In genomic region chr12:5447329-5447728, GRCh38 we compare ENCODE assay signal across 23 cellular contexts. TPM values are rescaled to one million over a fixed set of nuclear protein-coding genes. Genes with fewer than 3 reads are reported as not detected.
"Had no signal": no experiment of that assay in that cellular context is flagged by ENCODE, and none has a peak within 500 bp of the region (broad histone marks: within the 10 kb centered on the region; RNA-seq: fewer than 3 reads in every experiment).

No MANE protein-coding gene starts in this region.

- H3K4me3 Mint-ChIP-seq: mesothelial cell of epicardium; naive thymus-derived CD4-positive, alpha-beta T cell; nephron; neural progenitor cell; stimulated activated memory B cell treated with anti-CD40 and anti-IgM and Interleukin-4, amounts not matched to agents 10 μg/mL and 1 μg/mL and 100 μg/mL, for 72 hours; stimulated activated naive CD8-positive, alpha-beta T cell treated with anti-CD3 and anti-CD28 coated beads, Interleukin-15, Interleukin-2, amounts not matched to agents 100 ng/mL and 50 ng/mL, for 24 hours had no signal

- H3K4me1 Mint-ChIP-seq: mesothelial cell of epicardium; naive thymus-derived CD4-positive, alpha-beta T cell; stimulated activated memory B cell treated with anti-CD40 and anti-IgM and Interleukin-4, amounts not matched to agents 10 μg/mL and 1 μg/mL and 100 μg/mL, for 72 hours had no signal

- H3K9me3 Mint-ChIP-seq: mesothelial cell of epicardium; nephron; neural progenitor cell; stimulated activated memory B cell treated with anti-CD40 and anti-IgM and Interleukin-4, amounts not matched to agents 10 μg/mL and 1 μg/mL and 100 μg/mL, for 72 hours; stimulated activated naive CD8-positive, alpha-beta T cell treated with anti-CD3 and anti-CD28 coated beads, Interleukin-15, Interleukin-2, amounts not matched to agents 100 ng/mL and 50 ng/mL, for 24 hours had no signal

- H3K9ac ChIP-seq: neural progenitor cell, parathyroid adenoma had no signal

- H3K4me1 ChIP-seq: parathyroid adenoma, psoas muscle, upper lobe of right lung, uterus had no signal

- H3K36me3 Mint-ChIP-seq: mesothelial cell of epicardium; naive thymus-derived CD4-positive, alpha-beta T cell; neural progenitor cell; stimulated activated memory B cell treated with anti-CD40 and anti-IgM and Interleukin-4, amounts not matched to agents 10 μg/mL and 1 μg/mL and 100 μg/mL, for 72 hours had no signal

- H3K27ac ChIP-seq: dorsolateral prefrontal cortex, neural progenitor cell, parathyroid adenoma, psoas muscle, sigmoid colon, thoracic aorta, tibial nerve, upper lobe of right lung, uterus had no signal

- H3K79me2 ChIP-seq: parathyroid adenoma had no signal

- H3K27ac Mint-ChIP-seq: mesothelial cell of epicardium; naive thymus-derived CD4-positive, alpha-beta T cell; nephron; neural progenitor cell; stimulated activated memory B cell treated with anti-CD40 and anti-IgM and Interleukin-4, amounts not matched to agents 10 μg/mL and 1 μg/mL and 100 μg/mL, for 72 hours; stimulated activated naive CD8-positive, alpha-beta T cell treated with anti-CD3 and anti-CD28 coated beads, Interleukin-15, Interleukin-2, amounts not matched to agents 100 ng/mL and 50 ng/mL, for 24 hours had no signal

- H2AFZ ChIP-seq: neural progenitor cell, parathyroid adenoma had no signal

- ATAC-seq: left lobe of liver; naive thymus-derived CD4-positive, alpha-beta T cell; psoas muscle; right cardiac atrium; stimulated activated memory B cell treated with anti-CD40 and anti-IgM and Interleukin-4, amounts not matched to agents 10 μg/mL and 1 μg/mL and 100 μg/mL, for 72 hours; upper lobe of right lung had no signal

- H3K27me3 ChIP-seq: neural progenitor cell, tibial nerve, uterus had no signal

- H3K4me2 ChIP-seq: neural progenitor cell had no signal

- H3K36me3 ChIP-seq: neural progenitor cell, sigmoid colon, thoracic aorta, tibial nerve, upper lobe of right lung, uterus had no signal

- H3K9me3 ChIP-seq: psoas muscle, sigmoid colon, thoracic aorta, tibial nerve, upper lobe of right lung, uterus had no signal

- DNase-seq: dorsolateral prefrontal cortex; effector CD4-positive, alpha-beta T cell; head of caudate nucleus; kidney; mesenchymal stem cell; naive thymus-derived CD4-positive, alpha-beta T cell; psoas muscle; right cardiac atrium; sigmoid colon; stimulated activated CD4-positive, alpha-beta T cell treated with anti-CD3 and anti-CD28 coated beads, Interleukin-4, amount 100 ng/mL, for 4 hours; upper lobe of right lung; uterus had no signal

- H3K4me3 ChIP-seq: dorsolateral prefrontal cortex, lung, neural progenitor cell, psoas muscle, sigmoid colon, thoracic aorta, tibial nerve, upper lobe of right lung, uterus had no signal

RNA-seq across cellular contexts. Expression of gene NTF3, which starts 15.4 kb away (rescaled TPM):
- total RNA-seq: glomerular endothelial cell; naive thymus-derived CD4-positive, alpha-beta T cell had no signal
